In the genomic region with DNA sequence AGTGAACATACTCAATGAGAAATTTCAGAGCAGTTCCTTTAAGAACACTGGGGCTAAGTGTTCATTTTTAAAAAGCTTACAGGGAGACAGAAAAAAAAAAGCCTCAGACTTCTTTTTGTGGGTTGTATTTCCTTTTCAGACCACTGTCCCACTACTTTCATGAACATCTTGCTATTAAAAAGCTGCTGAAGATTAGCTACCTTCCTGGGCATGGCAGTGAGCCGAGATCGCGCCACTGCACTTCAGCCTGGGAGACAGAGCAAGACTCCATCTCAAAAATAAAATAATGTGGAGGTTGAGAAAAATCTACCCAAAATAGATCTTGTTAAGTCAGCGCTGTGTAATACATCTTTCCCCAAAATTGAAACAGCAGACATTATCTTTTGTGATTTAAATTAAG, we compare ENCODE assay signal across 1 cellular context.
TF ChIP-seq lines count a peak whose summit lies in the region.

No MANE protein-coding gene starts in this region.

TF ChIP-seq in endothelial cell of umbilical vein, 7 proteins besides CTCF, POLR2A, EP300 and RAD21:
- no peak for TF ChIP-seq MAX (IDR thresholded peaks at IDR 0.05; ENCODE audit: insufficient read depth, insufficient read length)
- no peak for TF ChIP-seq EZH2 (IDR thresholded peaks at IDR 0.05; ENCODE audit: borderline replicate concordance, low read depth, low read length, severe bottlenecking)
- no peak for TF ChIP-seq GATA2 (IDR thresholded peaks at IDR 0.05; ENCODE audit: insufficient read depth, insufficient read length, low read depth, low read length)
- no peak for TF ChIP-seq FOS (IDR thresholded peaks at IDR 0.05; ENCODE audit: borderline replicate concordance, insufficient read depth, low read length)
- no peak for TF ChIP-seq MYC (IDR thresholded peaks at IDR 0.05; ENCODE audit: low read depth, low read length)
- no peak for TF ChIP-seq POLR2AphosphoS5 (IDR thresholded peaks at IDR 0.05; ENCODE audit: insufficient read depth, low read depth, low read length)
- no peak for TF ChIP-seq JUN (IDR thresholded peaks at IDR 0.05; ENCODE audit: borderline replicate concordance, insufficient read depth, insufficient read length, low read depth)
